Comparison of ENCODE assay signal across 11 cellular contexts in genomic region chr16:66070140-66070887, GRCh38.
A peak's percentile ranks its signal among the peaks of the same experiment; 100 is the strongest.
DNase-seq lines count a peak whose midpoint lies in the region; ATAC-seq and TF ChIP-seq lines count a peak whose summit lies in the region.
"Had no signal": no experiment of that assay in that cellular context is flagged by ENCODE, and none has a peak within 500 bp of the region (broad histone marks: within the 10 kb centered on the region; RNA-seq: fewer than 3 reads in every experiment).

No MANE protein-coding gene starts in this region.

- H3K27me3 Mint-ChIP-seq in MCF 10A (ENCODE audit: insufficient read depth, unreplicated experiment), result no peaks in the 10 kb centered on the region
- peaks cover 5% of the 10 kb centered on the region for H3K27me3 Mint-ChIP-seq in activated naive CD4-positive, alpha-beta T cell treated with anti-CD3 and anti-CD28 coated beads for 36 hours (ENCODE audit: low read depth)

- POLR2A ChIA-PET in MCF 10A (lab: Yijun Ruan, JAX), result interaction anchor here (0.6 to 0.7 kb wide), 2 partner anchors 12 to 23 kb away, joined by 3 read pairs; no protein-coding TSS in a partner anchor

- no peaks in the 10 kb centered on the region for H3K36me3 Mint-ChIP-seq in MCF 10A (ENCODE audit: insufficient read depth, unreplicated experiment)
- no peaks in the 10 kb centered on the region for H3K36me3 Mint-ChIP-seq in activated naive CD4-positive, alpha-beta T cell treated with anti-CD3 and anti-CD28 coated beads for 36 hours (ENCODE audit: low read depth)
- H3K36me3 Mint-ChIP-seq: natural killer cell treated with Interleukin-12 subunit alpha and Interleukin-12 subunit beta and Interleukin-15 and Interleukin-18, amount 100 ng/mL, for 72 hours had no signal

- peak; percentile 43 for DNase-seq in NCI-H1105 (lab: John Stamatoyannopoulos, UW)
- DNase-seq in cerebellum (ENCODE audit: low spot score), result peak; percentile 16
- DNase-seq in left lung, result peak in 1 of 2 donors; percentile 66
- peak in 33 of 49 donors; percentile 1 to 67 (median 24) for DNase-seq in substantia nigra (lab: John Stamatoyannopoulos, UW)
- DNase-seq in MCF 10A (ENCODE audit: unreplicated experiment), result no peak
- DNase-seq in activated naive CD4-positive, alpha-beta T cell treated with anti-CD3 and anti-CD28 coated beads for 36 hours, result no peak
- DNase-seq: foreskin keratinocyte, NCI-H187 treated with DMSO at 0.1 percent for 48 hours had no signal

- no peak overlapping the region for H3K4me3 Mint-ChIP-seq in MCF 10A (ENCODE audit: unreplicated experiment)
- H3K4me3 Mint-ChIP-seq in activated naive CD4-positive, alpha-beta T cell treated with anti-CD3 and anti-CD28 coated beads for 36 hours, result no peak overlapping the region
- H3K4me3 Mint-ChIP-seq: natural killer cell treated with Interleukin-12 subunit alpha and Interleukin-12 subunit beta and Interleukin-15 and Interleukin-18, amount 100 ng/mL, for 72 hours had no signal

- no TSS peak for BruUV-seq in MCF 10A (replicated peaks; lab: Mats Ljungman, UMichigan)

- no peaks in the 10 kb centered on the region for H3K9me3 ChIP-seq in left lung
- H3K9me3 ChIP-seq: ascending aorta had no signal

- no peaks in the 10 kb centered on the region for H3K36me3 ChIP-seq in left lung
- H3K36me3 ChIP-seq: ascending aorta had no signal

- CTCF ChIA-PET in MCF 10A (lab: Yijun Ruan, JAX), result no interaction called here
- CTCF ChIA-PET in activated naive CD4-positive, alpha-beta T cell treated with anti-CD3 and anti-CD28 coated beads for 36 hours (lab: Charles Lee), result no interaction called here

- intact Hi-C loops in left lung (cut with DNase I) (no loop called here), MCF 10A (cut with micrococcal nuclease) (no loop called here)
- intact Hi-C loops in activated naive CD4-positive, alpha-beta T cell treated with anti-CD3 and anti-CD28 coated beads for 36 hours (cut with micrococcal nuclease), result no loop called here

- H3K4me1 Mint-ChIP-seq in MCF 10A (ENCODE audit: insufficient read depth, unreplicated experiment), result no peaks in the 10 kb centered on the region
- no peaks in the 10 kb centered on the region for H3K4me1 Mint-ChIP-seq in activated naive CD4-positive, alpha-beta T cell treated with anti-CD3 and anti-CD28 coated beads for 36 hours (ENCODE audit: low read depth)

- H3K4me1 ChIP-seq in left lung, result peaks cover 0 to 16% of the 10 kb centered on the region in 2 donors
- H3K4me1 ChIP-seq: ascending aorta, foreskin keratinocyte had no signal

- H3K4me3 ChIP-seq in left lung, result no peak overlapping the region
- H3K4me3 ChIP-seq: ascending aorta had no signal

- no peak overlapping the region for H3K27ac Mint-ChIP-seq in MCF 10A (ENCODE audit: low read depth, unreplicated experiment)
- no peak overlapping the region for H3K27ac Mint-ChIP-seq in activated naive CD4-positive, alpha-beta T cell treated with anti-CD3 and anti-CD28 coated beads for 36 hours
- H3K27ac Mint-ChIP-seq: natural killer cell treated with Interleukin-12 subunit alpha and Interleukin-12 subunit beta and Interleukin-15 and Interleukin-18, amount 100 ng/mL, for 72 hours had no signal

- peaks cover 0 to 10% of the 10 kb centered on the region in 2 donors for H3K27me3 ChIP-seq in left lung
- H3K27me3 ChIP-seq: ascending aorta had no signal

- H3K27ac ChIP-seq in left lung, result peak overlapping the region in 1 of 2 donors; percentile 36
- H3K27ac ChIP-seq in substantia nigra (ENCODE audit: low read depth, low read length, poor library complexity, severe bottlenecking), result no peak overlapping the region
- H3K27ac ChIP-seq: ascending aorta, foreskin keratinocyte had no signal

- peaks cover 33% of the 10 kb centered on the region for H3K9me3 Mint-ChIP-seq in MCF 10A (ENCODE audit: unreplicated experiment)
- H3K9me3 Mint-ChIP-seq in activated naive CD4-positive, alpha-beta T cell treated with anti-CD3 and anti-CD28 coated beads for 36 hours, result no peaks in the 10 kb centered on the region
- H3K9me3 Mint-ChIP-seq: natural killer cell treated with Interleukin-12 subunit alpha and Interleukin-12 subunit beta and Interleukin-15 and Interleukin-18, amount 100 ng/mL, for 72 hours had no signal

- TF ChIP-seq CTCF in left lung (IDR thresholded peaks at IDR 0.05) (no peak), MCF 10A (IDR thresholded peaks at IDR 0.05; ENCODE audit: unreplicated experiment) (no peak)

- ATAC-seq in left lung, result peak; percentile 65
- ATAC-seq in HG02678 (IDR thresholded peaks at IDR 0.05; ENCODE audit: unreplicated experiment), result no peak
- ATAC-seq: foreskin keratinocyte had no signal

Comparison
In these comparisons a context has a peak if more than half of its experiments do, and no peak if none do; other contexts are left out.
1. DNase-seq: peak in NCI-H1105 (single experiment), cerebellum (single experiment) and substantia nigra (33 of 49); none in MCF 10A (single experiment) and activated naive CD4-positive, alpha-beta T cell treated with anti-CD3 and anti-CD28 coated beads for 36 hours (single experiment).